Comparison of ENCODE assay signal across 20 cellular contexts in genomic region chr3:151539599-151539998, GRCh38.
"Had no signal": no experiment of that assay in that cellular context is flagged by ENCODE, and none has a peak within 500 bp of the region (broad histone marks: within the 10 kb centered on the region; RNA-seq: fewer than 3 reads in every experiment).

No MANE protein-coding gene starts in this region.

- H3K27ac ChIP-seq: body of pancreas had no signal

- FAIRE-seq: urothelium cell line had no signal

- H3K36me3 ChIP-seq: tibial nerve had no signal

- DNase-seq: activated CD4-positive, alpha-beta T cell treated with anti-CD3 and anti-CD28 coated beads, Interleukin-2, amount 10 ng/mL, durations not matched to agents 24 days and 14 days; activated CD8-positive, alpha-beta memory T cell treated with anti-CD3 and anti-CD28 coated beads, Interleukin-2, amount 10 ng/mL, durations not matched to agents 7 days and 5 days; activated CD8-positive, alpha-beta T cell treated with anti-CD3 and anti-CD28 coated beads for 36 hours; activated effector memory CD4-positive, alpha-beta T cell treated with anti-CD3 and anti-CD28 coated beads, Interleukin-2, amount 50 U/mL, for 16 hours; activated naive CD4-positive, alpha-beta T cell treated with anti-CD3 and anti-CD28 coated beads, Interleukin-2, amount 10 ng/mL, durations not matched to agents 7 days and 5 days; activated T-cell treated with anti-CD3 and anti-CD28 coated beads for 4 hours; dermis blood vessel endothelial cell; effector CD8-positive, alpha-beta T cell; immature natural killer cell; left ventricle myocardium superior; retina; stimulated activated CD4-positive, alpha-beta T cell treated with anti-CD3 and anti-CD28 coated beads, Interleukin-12 subunit alpha, Interleukin-12 subunit beta, amount 100 ng/mL, for 4 hours; stimulated activated CD4-positive, alpha-beta T cell treated with anti-CD3 and anti-CD28 coated beads, Interleukin-4, amount 100 ng/mL, for 4 hours; stimulated activated naive CD8-positive, alpha-beta T cell treated with anti-CD3 and anti-CD28 coated beads, Interleukin-15, Interleukin-2, amounts not matched to agents 100 U/mL and 50 U/mL, for 24 hours; SW 1271; T-helper 2 cell had no signal

- H3K27me3 ChIP-seq: body of pancreas, tibial nerve had no signal

- H3K9me3 ChIP-seq: body of pancreas, tibial nerve had no signal

- ATAC-seq: activated CD4-positive, CD25-positive, alpha-beta regulatory T cell treated with anti-CD3 and anti-CD28 coated beads, Interleukin-2, amount 50 U/mL, for 24 hours; activated CD8-positive, alpha-beta memory T cell treated with anti-CD3 and anti-CD28 coated beads, Interleukin-2, amount 10 ng/mL, durations not matched to agents 7 days and 5 days; activated CD8-positive, alpha-beta T cell treated with anti-CD3 and anti-CD28 coated beads for 36 hours; body of pancreas; stimulated activated naive CD8-positive, alpha-beta T cell treated with anti-CD3 and anti-CD28 coated beads, Interleukin-15, Interleukin-2, amounts not matched to agents 100 U/mL and 50 U/mL, for 24 hours had no signal

- H3K4me3 ChIP-seq: body of pancreas had no signal
